In the genomic region with DNA sequence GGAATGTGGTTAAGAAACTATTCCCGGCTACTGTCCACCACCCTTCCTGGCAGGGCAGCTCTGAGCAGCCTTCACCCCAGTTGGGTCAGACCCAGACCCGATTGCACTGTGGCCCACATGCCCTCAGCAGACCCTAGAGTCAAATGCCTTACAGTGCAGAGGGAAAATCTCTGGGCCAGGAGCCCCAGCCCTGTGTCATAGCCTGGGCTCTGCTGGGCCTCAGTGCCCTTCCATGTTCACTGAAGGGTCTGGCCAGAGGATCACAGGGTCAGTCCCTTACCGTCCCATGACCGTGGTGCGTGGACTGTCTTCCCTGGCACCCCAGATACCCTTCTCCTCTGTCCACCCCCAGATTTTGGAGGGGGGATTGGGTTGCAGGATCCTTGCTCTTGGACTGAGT, we compare ENCODE assay signal across 23 cellular contexts.
DNase-seq lines count a peak whose midpoint lies in the region; ATAC-seq and TF ChIP-seq lines count a peak whose summit lies in the region.
"Had no signal": no experiment of that assay in that cellular context is flagged by ENCODE, and none has a peak within 500 bp of the region (broad histone marks: within the 10 kb centered on the region; RNA-seq: fewer than 3 reads in every experiment).

No MANE protein-coding gene starts in this region.

- no peak overlapping the region for H3K18ac ChIP-seq in trophoblast cell (ENCODE audit: low read length)

- H3K23ac ChIP-seq in trophoblast cell (ENCODE audit: low read length) = no peak overlapping the region

- H2BK5ac ChIP-seq in trophoblast cell (ENCODE audit: low read depth, low read length, poor library complexity) = no peak overlapping the region

- H2AFZ ChIP-seq in hepatocyte (no peak overlapping the region), trophoblast cell (ENCODE audit: insufficient read depth, low read length, poor library complexity) (no peak overlapping the region)
- H2AFZ ChIP-seq: parathyroid adenoma had no signal

- H2BK12ac ChIP-seq in trophoblast cell (ENCODE audit: low read length) = peak overlapping the region; percentile 15

- H3K14ac ChIP-seq in trophoblast cell (ENCODE audit: low read length) = peak overlapping the region; percentile 56

- H3K79me2 ChIP-seq in hepatocyte (no peaks in the 10 kb centered on the region), trophoblast cell (ENCODE audit: control insufficient read depth, insufficient read depth, low read length, poor library complexity) (no peaks in the 10 kb centered on the region)
- H3K79me2 ChIP-seq: parathyroid adenoma had no signal

- H3K9ac ChIP-seq in trophoblast cell (ENCODE audit: low read length) = no peak overlapping the region
- H3K9ac ChIP-seq: parathyroid adenoma had no signal

- H3K79me1 ChIP-seq in trophoblast cell (ENCODE audit: low read length) = no peaks in the 10 kb centered on the region

- H3K4me3 ChIP-seq in hepatocyte (no peak overlapping the region), trophoblast cell (ENCODE audit: low read depth, low read length) (no peak overlapping the region), aorta (ENCODE audit: low read length in 2 of 2) (no peak overlapping the region)
- H3K4me3 ChIP-seq: A549, thoracic aorta had no signal

- no peaks in the 10 kb centered on the region for H4K20me1 ChIP-seq in hepatocyte (ENCODE audit: insufficient read depth, poor library complexity, severe bottlenecking)

- no peak overlapping the region for H4K91ac ChIP-seq in trophoblast cell (ENCODE audit: low read depth, low read length)

- no peak overlapping the region for H4K12ac ChIP-seq in trophoblast cell (ENCODE audit: low read depth, low read length)

- H3K36me3 ChIP-seq in hepatocyte (replicated peaks; ENCODE audit: insufficient read depth, low read depth) = no peaks in the 10 kb centered on the region
- no peaks in the 10 kb centered on the region for H3K36me3 ChIP-seq in trophoblast cell (ENCODE audit: control insufficient read depth in 1 of 2, insufficient read depth in 2 of 2, low read length in 2 of 2)
- H3K36me3 ChIP-seq in aorta (ENCODE audit: control insufficient read depth in 1 of 2, insufficient read depth in 2 of 2, low read length in 1 of 2) = no peaks in the 10 kb centered on the region
- H3K36me3 ChIP-seq: BE2C, thoracic aorta had no signal

- peak overlapping the region; percentile 46 for H3K27ac ChIP-seq in hepatocyte
- H3K27ac ChIP-seq in trophoblast cell (ENCODE audit: low read depth, low read length) = no peak overlapping the region
- no peak overlapping the region for H3K27ac ChIP-seq in aorta (ENCODE audit: low read depth in 1 of 2, low read length in 2 of 2)
- H3K27ac ChIP-seq: A549, parathyroid adenoma, thoracic aorta had no signal

- peak overlapping the region; percentile 16 for H2BK120ac ChIP-seq in trophoblast cell (ENCODE audit: insufficient read depth, low read length, poor library complexity)

- H3K9me3 ChIP-seq in hepatocyte (ENCODE audit: low read depth) (no peaks in the 10 kb centered on the region), trophoblast cell (ENCODE audit: insufficient read depth, low read depth, low read length) (peaks cover 18% of the 10 kb centered on the region), aorta (ENCODE audit: control insufficient read depth, low read length) (peaks cover 5% of the 10 kb centered on the region)
- H3K9me3 ChIP-seq: BE2C had no signal

- peak; percentile 31 for DNase-seq in activated effector memory CD4-positive, alpha-beta T cell treated with anti-CD3 and anti-CD28 coated beads, Interleukin-2, amount 50 U/mL, for 16 hours
- no peak for DNase-seq in activated effector memory CD4-positive, alpha-beta T cell treated with Interleukin-2 at 50 U/mL for 16 hours
- DNase-seq in hepatocyte (ENCODE audit: low spot score) = peak; percentile 1
- DNase-seq in trophoblast cell = no peak
- peak in 1 of 2 donors; percentile 25 for DNase-seq in aorta
- DNase-seq in glomerular visceral epithelial cell (ENCODE audit: extremely low spot score) = no peak
- DNase-seq in NCI-H1417 (lab: John Stamatoyannopoulos, UW) = no peak
- DNase-seq: activated naive CD8-positive, alpha-beta T cell treated with anti-CD3 and anti-CD28 coated beads for 36 hours; BE2C; effector memory CD8-positive, alpha-beta T cell; HFFc6; naive thymus-derived CD4-positive, alpha-beta T cell; NCI-H1092; NCI-H2029; NCI-H345; NCI-H82; SIG-M5 had no signal

- peaks cover 8% of the 10 kb centered on the region for H3K4me1 ChIP-seq in hepatocyte (ENCODE audit: insufficient read depth)
- H3K4me1 ChIP-seq in trophoblast cell (ENCODE audit: control insufficient read depth in 1 of 2, insufficient read depth in 2 of 2, low read length in 2 of 2) = no peaks in the 10 kb centered on the region
- H3K4me1 ChIP-seq in aorta (ENCODE audit: control insufficient read depth in 1 of 2, insufficient read depth in 2 of 2, low read length in 2 of 2) = no peaks in the 10 kb centered on the region
- H3K4me1 ChIP-seq: A549, BE2C, parathyroid adenoma had no signal

- H3K4me2 ChIP-seq in hepatocyte (no peak overlapping the region), trophoblast cell (ENCODE audit: low read length) (no peak overlapping the region)
- H3K4me2 ChIP-seq: A549 had no signal

- intact Hi-C loops in aorta (cut with DNase I) = no loop called here

- H3K4ac ChIP-seq in trophoblast cell (ENCODE audit: low read depth, low read length) = no peak overlapping the region

- no peak for TF ChIP-seq CTCF in hepatocyte (IDR thresholded peaks at IDR 0.05; ENCODE audit: poor library complexity)

- 87% methylated on average over 5 of the region's 5 CpGs for WGBS in hepatocyte (ENCODE audit: low lambda C conversion rate, missing lambda C conversion rate)
- no CpG with 5 or more reads among the region's 5 CpGs for WGBS in trophoblast cell (ENCODE audit: extremely low coverage, insufficient coverage, insufficient read length)
- WGBS in aorta, 2 donors = 89% methylated on average over 5 of the region's 5 CpGs

- ATAC-seq in aorta (ENCODE audit: low FRiP score) (peak; percentile 11), GM18867 (IDR thresholded peaks at IDR 0.05; ENCODE audit: unreplicated experiment) (no peak)
- ATAC-seq: A549; activated CD4-positive, CD25-positive, alpha-beta regulatory T cell treated with anti-CD3 and anti-CD28 coated beads, Interleukin-2, amount 50 U/mL, for 24 hours; activated T-helper 17 cell treated with anti-CD3 and anti-CD28 coated beads, Interleukin-2, amount 50 U/mL, for 72 hours; effector memory CD8-positive, alpha-beta T cell; naive thymus-derived CD4-positive, alpha-beta T cell had no signal

- no peak overlapping the region for H4K8ac ChIP-seq in trophoblast cell (ENCODE audit: low read depth, low read length)

- H2AK5ac ChIP-seq in trophoblast cell (ENCODE audit: low read length) = no peak overlapping the region

- H3K9me2 ChIP-seq in hepatocyte (replicated peaks; ENCODE audit: insufficient read depth) = no peaks in the 10 kb centered on the region

- H3K27me3 ChIP-seq in hepatocyte (no peaks in the 10 kb centered on the region), trophoblast cell (ENCODE audit: insufficient read depth, low read length) (no peaks in the 10 kb centered on the region), aorta (ENCODE audit: control insufficient read depth in 1 of 2, insufficient read depth in 2 of 2, low read length in 1 of 2) (no peaks in the 10 kb centered on the region)
- H3K27me3 ChIP-seq: BE2C had no signal

Comparison
In these comparisons a context has a peak if more than half of its experiments do, and no peak if none do; other contexts are left out.
1. DNase-seq: peak in activated effector memory CD4-positive, alpha-beta T cell treated with anti-CD3 and anti-CD28 coated beads, Interleukin-2, amount 50 U/mL, for 16 hours (single experiment) and hepatocyte (single experiment); none in activated effector memory CD4-positive, alpha-beta T cell treated with Interleukin-2 at 50 U/mL for 16 hours (single experiment), trophoblast cell (0 of 2), glomerular visceral epithelial cell (single experiment) and NCI-H1417 (0 of 3).